15 cellular contexts compared by ENCODE assay signal in the genomic region with DNA sequence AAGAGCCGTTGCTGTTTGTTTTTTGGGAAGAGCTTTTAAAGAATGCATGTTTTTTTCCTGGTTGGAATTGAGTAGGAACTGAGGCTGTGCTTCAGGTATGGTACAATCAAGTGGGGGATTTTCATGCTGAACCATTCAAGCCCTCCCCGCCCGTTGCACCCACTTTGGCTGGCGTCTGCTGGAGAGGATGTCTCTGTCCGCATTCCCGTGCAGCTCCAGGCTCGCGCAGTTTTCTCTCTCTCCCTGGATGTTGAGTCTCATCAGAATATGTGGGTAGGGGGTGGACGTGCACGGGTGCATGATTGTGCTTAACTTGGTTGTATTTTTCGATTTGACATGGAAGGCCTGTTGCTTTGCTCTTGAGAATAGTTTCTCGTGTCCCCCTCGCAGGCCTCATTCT. TPM values are rescaled to one million over a fixed set of nuclear protein-coding genes. Genes with fewer than 3 reads are reported as not detected.
A peak's percentile ranks its signal among the peaks of the same experiment; 100 is the strongest.
DNase-seq lines count a peak whose midpoint lies in the region; ATAC-seq and TF ChIP-seq lines count a peak whose summit lies in the region.
"Had no signal": no experiment of that assay in that cellular context is flagged by ENCODE, and none has a peak within 500 bp of the region (broad histone marks: within the 10 kb centered on the region; RNA-seq: fewer than 3 reads in every experiment).

No MANE protein-coding gene starts in this region.

- H3K27me3 Mint-ChIP-seq in activated CD4-positive, alpha-beta T cell treated with anti-CD3 and anti-CD28 coated beads for 36 hours = no peaks in the 10 kb centered on the region
- H3K27me3 Mint-ChIP-seq in Calu3 (ENCODE audit: unreplicated experiment) (no peaks in the 10 kb centered on the region), endodermal cell (ENCODE audit: insufficient read depth) (no peaks in the 10 kb centered on the region)
- no peaks in the 10 kb centered on the region for H3K27me3 Mint-ChIP-seq in stimulated activated naive CD8-positive, alpha-beta T cell treated with anti-CD3 and anti-CD28 coated beads, Interleukin-15, amount 100 ng/mL, for 72 hours

- H3K4me1 Mint-ChIP-seq in activated CD4-positive, alpha-beta T cell treated with anti-CD3 and anti-CD28 coated beads for 36 hours = peaks cover 16% of the 10 kb centered on the region
- H3K4me1 Mint-ChIP-seq in Calu3 (ENCODE audit: low read depth, unreplicated experiment) = peaks cover 39% of the 10 kb centered on the region
- H3K4me1 Mint-ChIP-seq in endodermal cell = no peaks in the 10 kb centered on the region
- H3K4me1 Mint-ChIP-seq in stimulated activated naive CD8-positive, alpha-beta T cell treated with anti-CD3 and anti-CD28 coated beads, Interleukin-15, amount 100 ng/mL, for 72 hours = peaks cover 9% of the 10 kb centered on the region

- H3K27me3 ChIP-seq in endodermal cell (ENCODE audit: control insufficient read depth, insufficient read depth, low read length, poor library complexity, severe bottlenecking) (no peaks in the 10 kb centered on the region), psoas muscle (ENCODE audit: insufficient read depth in 3 of 3, low read length in 2 of 3) (no peaks in the 10 kb centered on the region)

- H3K9me3 ChIP-seq in endodermal cell (ENCODE audit: control insufficient read depth, low read length) = peaks cover 4% of the 10 kb centered on the region
- H3K9me3 ChIP-seq in psoas muscle = no peaks in the 10 kb centered on the region

- peaks cover 79% of the 10 kb centered on the region for H3K36me3 Mint-ChIP-seq in activated CD4-positive, alpha-beta T cell treated with anti-CD3 and anti-CD28 coated beads for 36 hours (ENCODE audit: low read depth)
- H3K36me3 Mint-ChIP-seq in Calu3 (ENCODE audit: insufficient read depth, unreplicated experiment) = peaks cover 98% of the 10 kb centered on the region
- H3K36me3 Mint-ChIP-seq in endodermal cell (ENCODE audit: low read depth) = peaks cover 57% of the 10 kb centered on the region

- H3K9me3 Mint-ChIP-seq in activated CD4-positive, alpha-beta T cell treated with anti-CD3 and anti-CD28 coated beads for 36 hours (ENCODE audit: low read depth) = peaks cover 4% of the 10 kb centered on the region
- H3K9me3 Mint-ChIP-seq in Calu3 (ENCODE audit: low read depth, unreplicated experiment) (no peaks in the 10 kb centered on the region), endodermal cell (peaks cover 7% of the 10 kb centered on the region)
- no peaks in the 10 kb centered on the region for H3K9me3 Mint-ChIP-seq in stimulated activated naive CD8-positive, alpha-beta T cell treated with anti-CD3 and anti-CD28 coated beads, Interleukin-15, amount 100 ng/mL, for 72 hours

- CTCF ChIA-PET in activated CD4-positive, alpha-beta T cell treated with anti-CD3 and anti-CD28 coated beads for 36 hours (lab: Charles Lee) = interaction anchor here (3.3 kb wide), 1 partner anchor 168 kb away, joined by 15 read pairs; no protein-coding TSS in a partner anchor
- CTCF ChIA-PET in Calu3 (lab: Charles Lee) = interaction anchor here (0.6 to 1.2 kb wide), 2 partner anchors 167 to 1868 kb away, joined by 3 read pairs; no protein-coding TSS in a partner anchor

- H3K36me3 ChIP-seq in endodermal cell (ENCODE audit: control insufficient read depth, insufficient read depth, low read length) = peaks cover 46% of the 10 kb centered on the region
- H3K36me3 ChIP-seq in psoas muscle (ENCODE audit: insufficient read depth in 1 of 2, low read depth in 1 of 2) = peaks cover 8 to 68% of the 10 kb centered on the region in 2 donors

- no peak for TF ChIP-seq CTCF in Calu3 (IDR thresholded peaks at IDR 0.05; ENCODE audit: unreplicated experiment)
- TF ChIP-seq CTCF in endodermal cell (conservative IDR thresholded peaks at IDR 0.05) = no peak
- TF ChIP-seq CTCF in psoas muscle (IDR thresholded peaks at IDR 0.05) = no peak

- no peak overlapping the region for H3K9ac ChIP-seq in endodermal cell (ENCODE audit: extremely low read depth, low read length, poor library complexity, severe bottlenecking)

- H3K27ac Mint-ChIP-seq in activated CD4-positive, alpha-beta T cell treated with anti-CD3 and anti-CD28 coated beads for 36 hours = peak overlapping the region; percentile 37
- peak overlapping the region; percentile 51 for H3K27ac Mint-ChIP-seq in Calu3 (ENCODE audit: unreplicated experiment)
- H3K27ac Mint-ChIP-seq in endodermal cell = peak overlapping the region; percentile 55
- H3K27ac Mint-ChIP-seq in stimulated activated naive CD8-positive, alpha-beta T cell treated with anti-CD3 and anti-CD28 coated beads, Interleukin-15, amount 100 ng/mL, for 72 hours = no peak overlapping the region

- H3K4me3 Mint-ChIP-seq in activated CD4-positive, alpha-beta T cell treated with anti-CD3 and anti-CD28 coated beads for 36 hours = no peak overlapping the region
- H3K4me3 Mint-ChIP-seq in Calu3 (ENCODE audit: low read depth, unreplicated experiment) (no peak overlapping the region), endodermal cell (no peak overlapping the region)
- no peak overlapping the region for H3K4me3 Mint-ChIP-seq in stimulated activated naive CD8-positive, alpha-beta T cell treated with anti-CD3 and anti-CD28 coated beads, Interleukin-15, amount 100 ng/mL, for 72 hours

- no peak for ATAC-seq in activated CD4-positive, alpha-beta T cell treated with anti-CD3 and anti-CD28 coated beads for 36 hours
- ATAC-seq in psoas muscle = no peak
- ATAC-seq in stimulated activated naive CD8-positive, alpha-beta T cell treated with anti-CD3 and anti-CD28 coated beads, Interleukin-15, amount 100 ng/mL, for 72 hours = no peak

- H3K4me3 ChIP-seq in endodermal cell (ENCODE audit: low read length) = no peak overlapping the region
- H3K4me3 ChIP-seq in psoas muscle = no peak overlapping the region

- DNase-seq in activated CD4-positive, alpha-beta T cell treated with anti-CD3 and anti-CD28 coated beads for 36 hours = no peak
- no peak for DNase-seq in activated CD4-positive, alpha-beta T cell treated with anti-CD3 and anti-CD28 coated beads, Interleukin-2, amount 50 U/mL, for 48 hours
- DNase-seq in Calu3 (no peak), endodermal cell (no peak), psoas muscle (no peak), SKM-1 treated with dmso at 0.1 percent for 144 hours (lab: John Stamatoyannopoulos, UW; ENCODE audit: unreplicated experiment) (no peak), MV-4-11 (lab: John Stamatoyannopoulos, UW) (no peak)
- no peak for DNase-seq in stimulated activated naive CD8-positive, alpha-beta T cell treated with anti-CD3 and anti-CD28 coated beads, Interleukin-15, amount 100 ng/mL, for 72 hours
- DNase-seq: C1 segment of cervical spinal cord, Karpas-422, NCI-H1417 treated with DMSO at 0.1 percent for 48 hours, NCI-H2029, NCI-H510A treated with DMSO at 0.1 percent for 48 hours, SIG-M5 had no signal

- H3K27ac ChIP-seq in endodermal cell (ENCODE audit: low read depth, low read length) (no peak overlapping the region), psoas muscle (peak overlapping the region; percentile 16)
- H3K27ac ChIP-seq: 22Rv1 had no signal

- no peaks in the 10 kb centered on the region for H3K4me1 ChIP-seq in endodermal cell (ENCODE audit: control insufficient read depth, insufficient read depth, low read length)
- no peaks in the 10 kb centered on the region for H3K4me1 ChIP-seq in psoas muscle

- POLR2A ChIA-PET in activated CD4-positive, alpha-beta T cell treated with anti-CD3 and anti-CD28 coated beads for 36 hours (lab: Charles Lee) = no interaction called here

- no TSS peak for BruUV-seq in Calu3 (replicated peaks; lab: Mats Ljungman, UMichigan)

- 93 to 100% methylated on average over 1 to 13 of the region's 13 CpGs for WGBS in endodermal cell (ENCODE audit: insufficient coverage in 1 of 2, insufficient read length in 1 of 2), 2 experiments
- WGBS in psoas muscle, 3 donors = 83 to 87% (median 86%) methylated on average over 13 of the region's 13 CpGs

- intact Hi-C loops in activated CD4-positive, alpha-beta T cell treated with anti-CD3 and anti-CD28 coated beads for 36 hours (cut with DNase I, micrococcal nuclease) = loop anchor here (10.0 kb wide), 1 partner anchor 170 kb away; no protein-coding TSS in a partner anchor
- intact Hi-C loops in Calu3 (cut with micrococcal nuclease; ENCODE audit: unreplicated experiment) = loop anchor here (10.0 kb wide), 1 partner anchor 170 kb away; no protein-coding TSS in a partner anchor
- intact Hi-C loops in psoas muscle (cut with DNase I) = no loop called here

RNA-seq across cellular contexts. Expression of a gene that starts 31.6 kb away (rescaled TPM):
- 100 to 1,000 TPM; 133 to 183 TPM for total RNA-seq in activated CD4-positive, alpha-beta T cell treated with anti-CD3 and anti-CD28 coated beads for 36 hours
- total RNA-seq in Calu3 (2022) (273 and 293 TPM in 2 replicates), endodermal cell (10 to 100 TPM; 31.2 to 34.5 TPM), psoas muscle (100 to 1,000 TPM in 3 of 4 donors, 10 to 100 TPM in 1; 25.4 to 225 (median 148) TPM)
- polyA plus RNA-seq in endodermal cell (2013, experiment 1 of 2) = 32.6 TPM
- polyA plus RNA-seq in endodermal cell (2013, experiment 2 of 2) = 31.8 TPM
- 100 to 1,000 TPM in 2 of 3 donors, 10 to 100 TPM in 1; 26.7 to 704 (median 448) TPM for polyA plus RNA-seq in psoas muscle

Comparison
In these comparisons a context has a peak if more than half of its experiments do, and no peak if none do; other contexts are left out.
1. H3K27ac Mint-ChIP-seq: peak in activated CD4-positive, alpha-beta T cell treated with anti-CD3 and anti-CD28 coated beads for 36 hours (single experiment), Calu3 (single experiment) and endodermal cell (single experiment); none in stimulated activated naive CD8-positive, alpha-beta T cell treated with anti-CD3 and anti-CD28 coated beads, Interleukin-15, amount 100 ng/mL, for 72 hours (0 of 2).
2. intact Hi-C loops: an anchor here in activated CD4-positive, alpha-beta T cell treated with anti-CD3 and anti-CD28 coated beads for 36 hours (10.0 kb wide) and Calu3 (10.0 kb wide); none called in psoas muscle.